14 cellular contexts compared by ENCODE assay signal in genomic region chr6:115717062-115717461, GRCh38.
DNase-seq lines count a peak whose midpoint lies in the region; ATAC-seq and TF ChIP-seq lines count a peak whose summit lies in the region.
"Had no signal": no experiment of that assay in that cellular context is flagged by ENCODE, and none has a peak within 500 bp of the region (broad histone marks: within the 10 kb centered on the region; RNA-seq: fewer than 3 reads in every experiment).

No MANE protein-coding gene starts in this region.

- TF ChIP-seq POLR2A in esophagus muscularis mucosa (IDR thresholded peaks at IDR 0.05; ENCODE audit: low read depth) = no peak

- CTCF ChIA-PET in naive thymus-derived CD4-positive, alpha-beta T cell (lab: Charles Lee) = no interaction called here

- H3K9me3 ChIP-seq in esophagus muscularis mucosa = no peaks in the 10 kb centered on the region
- no peaks in the 10 kb centered on the region for H3K9me3 ChIP-seq in naive thymus-derived CD4-positive, alpha-beta T cell (ENCODE audit: control insufficient read depth in 2 of 3, low read length in 3 of 3)
- H3K9me3 ChIP-seq: Caco-2 had no signal

- no peak for TF ChIP-seq CTCF in esophagus muscularis mucosa (IDR thresholded peaks at IDR 0.05)

- no peak overlapping the region for H3K4me3 ChIP-seq in esophagus muscularis mucosa
- no peak overlapping the region for H3K4me3 ChIP-seq in naive thymus-derived CD4-positive, alpha-beta T cell (ENCODE audit: low read length)

- TF ChIP-seq EP300 in esophagus muscularis mucosa (IDR thresholded peaks at IDR 0.05) = no peak

- H3K27ac ChIP-seq in esophagus muscularis mucosa (replicated peaks in 1 of 4) = no peak overlapping the region
- H3K27ac ChIP-seq in naive thymus-derived CD4-positive, alpha-beta T cell (ENCODE audit: low read depth, low read length) = no peak overlapping the region

- no peaks in the 10 kb centered on the region for H3K4me1 ChIP-seq in esophagus muscularis mucosa
- H3K4me1 ChIP-seq in naive thymus-derived CD4-positive, alpha-beta T cell (ENCODE audit: control insufficient read depth in 2 of 2, insufficient read depth in 2 of 2, low read length in 2 of 2) = no peaks in the 10 kb centered on the region
- H3K4me1 ChIP-seq: Caco-2 had no signal

- no peak overlapping the region for H3K27ac Mint-ChIP-seq in naive thymus-derived CD4-positive, alpha-beta T cell
- H3K27ac Mint-ChIP-seq: activated CD8-positive, alpha-beta T cell treated with anti-CD3 and anti-CD28 coated beads for 36 hours; activated naive CD8-positive, alpha-beta T cell; dendritic cell treated with granulocyte-macrophage colony-stimulating factor and Interleukin-4, amounts not matched to agents 40 ng/mL and 50 ng/mL, for 4 days; naive thymus-derived CD8-positive, alpha-beta T cell had no signal

- H3K27me3 Mint-ChIP-seq in naive thymus-derived CD4-positive, alpha-beta T cell = peaks cover 0 to 3% (median 0%) of the 10 kb centered on the region in 5 donors
- H3K27me3 Mint-ChIP-seq: activated CD8-positive, alpha-beta T cell treated with anti-CD3 and anti-CD28 coated beads for 36 hours; activated naive CD8-positive, alpha-beta T cell; dendritic cell treated with granulocyte-macrophage colony-stimulating factor and Interleukin-4, amounts not matched to agents 40 ng/mL and 50 ng/mL, for 4 days; naive thymus-derived CD8-positive, alpha-beta T cell had no signal

- peaks cover 0 to 17% (median 0%) of the 10 kb centered on the region in 11 donors for H3K9me3 Mint-ChIP-seq in naive thymus-derived CD4-positive, alpha-beta T cell
- H3K9me3 Mint-ChIP-seq: activated CD8-positive, alpha-beta T cell treated with anti-CD3 and anti-CD28 coated beads for 36 hours had no signal

- no peaks in the 10 kb centered on the region for H3K27me3 ChIP-seq in esophagus muscularis mucosa
- no peaks in the 10 kb centered on the region for H3K27me3 ChIP-seq in naive thymus-derived CD4-positive, alpha-beta T cell (ENCODE audit: control insufficient read depth in 2 of 2, insufficient read depth in 2 of 2, low read length in 2 of 2)

- H3K36me3 Mint-ChIP-seq in naive thymus-derived CD4-positive, alpha-beta T cell = no peaks in the 10 kb centered on the region
- H3K36me3 Mint-ChIP-seq: activated naive CD8-positive, alpha-beta T cell; naive thymus-derived CD8-positive, alpha-beta T cell had no signal

- POLR2A ChIA-PET in naive thymus-derived CD4-positive, alpha-beta T cell (lab: Charles Lee) = no interaction called here

- H3K4me3 Mint-ChIP-seq in naive thymus-derived CD4-positive, alpha-beta T cell = no peak overlapping the region
- H3K4me3 Mint-ChIP-seq: activated CD8-positive, alpha-beta T cell treated with anti-CD3 and anti-CD28 coated beads for 36 hours; activated naive CD8-positive, alpha-beta T cell; dendritic cell treated with granulocyte-macrophage colony-stimulating factor and Interleukin-4, amounts not matched to agents 40 ng/mL and 50 ng/mL, for 4 days; naive thymus-derived CD8-positive, alpha-beta T cell had no signal

- intact Hi-C loops in esophagus muscularis mucosa (cut with DNase I) = no loop called here
- intact Hi-C loops in naive thymus-derived CD4-positive, alpha-beta T cell (cut with micrococcal nuclease) = no loop called here

- no peaks in the 10 kb centered on the region for H3K4me1 Mint-ChIP-seq in naive thymus-derived CD4-positive, alpha-beta T cell
- H3K4me1 Mint-ChIP-seq: naive thymus-derived CD8-positive, alpha-beta T cell had no signal

- ATAC-seq in GM19025 (IDR thresholded peaks at IDR 0.05; ENCODE audit: low read depth, unreplicated experiment) = peak; percentile 85
- peak; percentile 93 for ATAC-seq in GM21717 (IDR thresholded peaks at IDR 0.05; ENCODE audit: unreplicated experiment)
- peak; percentile 96 for ATAC-seq in HG03097 (IDR thresholded peaks at IDR 0.05; ENCODE audit: low FRiP score, unreplicated experiment)
- peak; percentile 53 for ATAC-seq in left lobe of liver
- no peak for ATAC-seq in naive thymus-derived CD4-positive, alpha-beta T cell
- ATAC-seq: activated CD8-positive, alpha-beta T cell treated with anti-CD3 and anti-CD28 coated beads for 36 hours; naive thymus-derived CD8-positive, alpha-beta T cell had no signal

- no peaks in the 10 kb centered on the region for H3K36me3 ChIP-seq in esophagus muscularis mucosa
- H3K36me3 ChIP-seq in naive thymus-derived CD4-positive, alpha-beta T cell (ENCODE audit: control insufficient read depth in 2 of 3, insufficient read depth in 3 of 3, low read length in 3 of 3) = no peaks in the 10 kb centered on the region

- no peak for DNase-seq in left lobe of liver (ENCODE audit: low spot score)
- no peak for DNase-seq in esophagus muscularis mucosa (ENCODE audit: extremely low spot score)
- no peak for DNase-seq in naive thymus-derived CD4-positive, alpha-beta T cell
- no peak for DNase-seq in SKM-1 treated with dmso at 0.1 percent for 144 hours (lab: John Stamatoyannopoulos, UW; ENCODE audit: unreplicated experiment)
- DNase-seq in NCI-H1694 treated with DMSO at 0.1 percent for 48 hours (lab: John Stamatoyannopoulos, UW) = no peak
- DNase-seq: activated CD8-positive, alpha-beta T cell treated with anti-CD3 and anti-CD28 coated beads for 36 hours; Caco-2; naive thymus-derived CD8-positive, alpha-beta T cell; NCI-H1092 treated with DMSO at 0.1 percent for 48 hours had no signal
